Comparison of ENCODE assay signal across 25 cellular contexts in genomic region chr20:33861458-33861857, GRCh38.
"Had no signal": no experiment of that assay in that cellular context is flagged by ENCODE, and none has a peak within 500 bp of the region (broad histone marks: within the 10 kb centered on the region; RNA-seq: fewer than 3 reads in every experiment).

No MANE protein-coding gene starts in this region.

- H3K36me3 ChIP-seq: cardiac muscle cell, MG63 had no signal

- H3K4me2 ChIP-seq: KMS-11 had no signal

- ATAC-seq: activated CD4-positive, alpha-beta T cell treated with anti-CD3 and anti-CD28 coated beads for 36 hours; activated T-helper 17 cell treated with anti-CD3 and anti-CD28 coated beads, Interleukin-2, amount 50 U/mL, for 72 hours; PC-3 had no signal

- H3K4me3 ChIP-seq: cardiac muscle cell, MG63, SK-N-MC had no signal

- H3K27ac Mint-ChIP-seq: activated CD4-positive, alpha-beta T cell treated with anti-CD3 and anti-CD28 coated beads for 36 hours; activated naive CD8-positive, alpha-beta T cell treated with anti-CD3 and anti-CD28 coated beads for 36 hours; activated T-helper 17 cell treated with anti-CD3 and anti-CD28 coated beads, Interleukin-2, amount 50 U/mL, for 72 hours had no signal

- DNase-seq: activated CD4-positive, alpha-beta T cell treated with anti-CD3 and anti-CD28 coated beads for 36 hours; activated CD4-positive, alpha-beta T cell treated with anti-CD3 and anti-CD28 coated beads, Interleukin-2, amount 50 U/mL, for 4 hours; activated gamma-delta T cell; activated naive CD4-positive, alpha-beta T cell treated with anti-CD3 and anti-CD28 coated beads, Interleukin-2, amount 10 ng/mL, durations not matched to agents 7 days and 5 days; activated naive CD8-positive, alpha-beta T cell treated with anti-CD3 and anti-CD28 coated beads for 36 hours; activated T-cell treated with anti-CD3 and anti-CD28 coated beads for 4 hours; activated T-cell treated with anti-CD3 and anti-CD28 coated beads, Interleukin-2, amount 50 U/mL, for 48 hours; brain microvascular endothelial cell; MG63; MV-4-11; NCI-H1092 treated with DMSO at 0.1 percent for 48 hours; NCI-H1417 treated with DMSO at 0.1 percent for 48 hours; NCI-H1694; NCI-H2029; NCI-H2107; NCI-H510A treated with DMSO at 0.1 percent for 48 hours; NCI-H69; PC-3; SIG-M5; T-helper 1 cell had no signal

- H3K27me3 Mint-ChIP-seq: activated CD4-positive, alpha-beta T cell treated with anti-CD3 and anti-CD28 coated beads for 36 hours; activated naive CD8-positive, alpha-beta T cell treated with anti-CD3 and anti-CD28 coated beads for 36 hours; activated T-helper 17 cell treated with anti-CD3 and anti-CD28 coated beads, Interleukin-2, amount 50 U/mL, for 72 hours had no signal

- H3K9ac ChIP-seq: KMS-11 had no signal

- H3K27me3 ChIP-seq: brain microvascular endothelial cell, cardiac muscle cell, MG63 had no signal

- H3K9me3 ChIP-seq: MG63 had no signal

- H3K9me3 Mint-ChIP-seq: activated naive CD4-positive, alpha-beta T cell treated with anti-CD3 and anti-CD28 coated beads, Interleukin-2, amount 10 ng/mL, durations not matched to agents 7 days and 5 days; activated naive CD8-positive, alpha-beta T cell treated with anti-CD3 and anti-CD28 coated beads for 36 hours; activated T-helper 17 cell treated with anti-CD3 and anti-CD28 coated beads, Interleukin-2, amount 50 U/mL, for 72 hours had no signal

- H3K4me3 Mint-ChIP-seq: activated CD4-positive, alpha-beta T cell treated with anti-CD3 and anti-CD28 coated beads for 36 hours; activated naive CD4-positive, alpha-beta T cell treated with anti-CD3 and anti-CD28 coated beads, Interleukin-2, amount 10 ng/mL, durations not matched to agents 7 days and 5 days; activated naive CD8-positive, alpha-beta T cell treated with anti-CD3 and anti-CD28 coated beads for 36 hours; activated T-helper 17 cell treated with anti-CD3 and anti-CD28 coated beads, Interleukin-2, amount 50 U/mL, for 72 hours had no signal

- H3K27ac ChIP-seq: brain microvascular endothelial cell, cardiac muscle cell, KMS-11, SK-N-MC, VCaP had no signal
